Comparison of ENCODE assay signal across 2 cellular contexts in the genomic region with DNA sequence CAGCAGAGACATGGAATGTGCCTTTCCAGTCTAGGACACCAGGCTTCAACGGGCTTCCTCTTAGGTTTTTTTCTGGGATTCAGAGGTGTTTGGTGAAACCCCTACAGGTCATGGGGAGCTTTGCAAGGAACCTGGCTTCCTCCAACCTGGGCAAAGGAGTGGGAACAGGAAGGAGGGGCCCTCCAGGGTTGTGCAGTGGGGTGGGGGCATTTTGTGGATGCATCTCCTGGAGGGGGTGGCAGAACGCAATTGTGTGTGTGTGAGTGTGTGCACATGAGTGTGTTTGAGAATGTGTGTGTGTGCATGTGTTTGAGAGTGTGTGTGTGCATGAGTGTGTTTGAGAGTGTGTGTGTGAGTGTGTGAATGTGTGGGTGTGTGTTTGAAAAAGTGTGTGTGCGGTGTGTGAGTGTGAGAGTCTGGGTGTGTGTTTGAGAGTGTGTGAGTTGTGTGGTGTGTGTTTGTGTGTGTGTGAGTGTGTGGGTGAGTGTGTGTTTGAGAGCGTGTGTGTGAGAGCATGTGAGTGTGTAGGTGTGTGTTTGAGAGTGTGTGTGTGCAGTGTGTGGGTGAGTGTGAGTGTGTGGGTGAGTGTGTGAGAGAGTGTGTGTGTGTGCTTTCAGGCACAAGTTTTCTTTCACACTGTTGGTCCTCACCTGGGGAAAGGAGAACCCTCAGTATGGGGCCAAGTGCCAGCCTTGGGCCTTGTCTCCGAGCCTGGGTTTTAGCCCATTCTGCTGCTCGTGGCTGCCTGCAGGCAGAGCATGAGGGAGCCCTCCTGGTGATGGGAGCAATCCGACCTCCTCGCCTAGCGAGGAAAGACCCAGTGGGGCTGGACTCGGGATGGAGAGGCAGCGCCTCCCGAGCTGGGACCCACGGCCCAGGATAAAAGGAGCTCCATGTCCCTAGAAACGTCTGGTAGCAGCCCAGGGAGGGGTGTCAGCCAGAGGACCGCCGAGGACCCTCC.
TF ChIP-seq lines count a peak whose summit lies in the region.

No MANE protein-coding gene starts in this region.

TF ChIP-seq in IMR-90, 13 proteins besides CTCF, POLR2A, EP300 and RAD21:
- TF ChIP-seq, protein P1, sequence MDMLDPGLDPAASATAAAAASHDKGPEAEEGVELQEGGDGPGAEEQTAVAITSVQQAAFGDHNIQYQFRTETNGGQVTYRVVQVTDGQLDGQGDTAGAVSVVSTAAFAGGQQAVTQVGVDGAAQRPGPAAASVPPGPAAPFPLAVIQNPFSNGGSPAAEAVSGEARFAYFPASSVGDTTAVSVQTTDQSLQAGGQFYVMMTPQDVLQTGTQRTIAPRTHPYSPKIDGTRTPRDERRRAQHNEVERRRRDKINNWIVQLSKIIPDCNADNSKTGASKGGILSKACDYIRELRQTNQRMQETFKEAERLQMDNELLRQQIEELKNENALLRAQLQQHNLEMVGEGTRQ (IDR thresholded peaks at IDR 0.05; ENCODE audit: low read depth, low read length) = no peak
- TF ChIP-seq MXI1 (IDR thresholded peaks at IDR 0.05; ENCODE audit: borderline replicate concordance, low read depth, low read length) = no peak
- TF ChIP-seq BHLHE40 (IDR thresholded peaks at IDR 0.05; ENCODE audit: low read depth, low read length) = no peak
- TF ChIP-seq, protein P2, sequence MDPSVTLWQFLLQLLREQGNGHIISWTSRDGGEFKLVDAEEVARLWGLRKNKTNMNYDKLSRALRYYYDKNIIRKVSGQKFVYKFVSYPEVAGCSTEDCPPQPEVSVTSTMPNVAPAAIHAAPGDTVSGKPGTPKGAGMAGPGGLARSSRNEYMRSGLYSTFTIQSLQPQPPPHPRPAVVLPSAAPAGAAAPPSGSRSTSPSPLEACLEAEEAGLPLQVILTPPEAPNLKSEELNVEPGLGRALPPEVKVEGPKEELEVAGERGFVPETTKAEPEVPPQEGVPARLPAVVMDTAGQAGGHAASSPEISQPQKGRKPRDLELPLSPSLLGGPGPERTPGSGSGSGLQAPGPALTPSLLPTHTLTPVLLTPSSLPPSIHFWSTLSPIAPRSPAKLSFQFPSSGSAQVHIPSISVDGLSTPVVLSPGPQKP (IDR thresholded peaks at IDR 0.05; ENCODE audit: borderline replicate concordance, low read depth, low read length) = no peak
- TF ChIP-seq NFE2L2 (IDR thresholded peaks at IDR 0.05; ENCODE audit: low read depth, low read length) = no peak
- TF ChIP-seq SMC3 (IDR thresholded peaks at IDR 0.05; ENCODE audit: low read depth, low read length) = no peak
- TF ChIP-seq CHD1 (IDR thresholded peaks at IDR 0.05; ENCODE audit: low read depth, low read length) = no peak
- no peak for TF ChIP-seq CEBPB (IDR thresholded peaks at IDR 0.05; ENCODE audit: low read depth, low read length)
- TF ChIP-seq FOS (IDR thresholded peaks at IDR 0.05; ENCODE audit: low read depth, low read length) = no peak
- no peak for TF ChIP-seq MAFK (IDR thresholded peaks at IDR 0.05; ENCODE audit: low read depth, low read length)
- TF ChIP-seq MAZ (IDR thresholded peaks at IDR 0.05; ENCODE audit: borderline replicate concordance, low read depth, low read length) = no peak
- no peak for TF ChIP-seq RCOR1 (IDR thresholded peaks at IDR 0.05; ENCODE audit: insufficient replicate concordance, low read length)
- no peak for TF ChIP-seq RFX5 (IDR thresholded peaks at IDR 0.05; ENCODE audit: low read depth, low read length)

TF ChIP-seq in neural cell, 6 proteins besides CTCF, POLR2A, EP300 and RAD21:
- TF ChIP-seq MXI1 (conservative IDR thresholded peaks at IDR 0.05; ENCODE audit: poor library complexity, severe bottlenecking) (no peak), POLR2AphosphoS5 (IDR thresholded peaks at IDR 0.05) (no peak), SMC3 (conservative IDR thresholded peaks at IDR 0.05; ENCODE audit: poor library complexity) (no peak), EZH2 (IDR thresholded peaks at IDR 0.05; ENCODE audit: borderline replicate concordance, insufficient read depth, low read length, poor library complexity, severe bottlenecking) (no peak), TAF1 (IDR thresholded peaks at IDR 0.05; ENCODE audit: low read depth) (no peak)
- TF ChIP-seq, protein P3, sequence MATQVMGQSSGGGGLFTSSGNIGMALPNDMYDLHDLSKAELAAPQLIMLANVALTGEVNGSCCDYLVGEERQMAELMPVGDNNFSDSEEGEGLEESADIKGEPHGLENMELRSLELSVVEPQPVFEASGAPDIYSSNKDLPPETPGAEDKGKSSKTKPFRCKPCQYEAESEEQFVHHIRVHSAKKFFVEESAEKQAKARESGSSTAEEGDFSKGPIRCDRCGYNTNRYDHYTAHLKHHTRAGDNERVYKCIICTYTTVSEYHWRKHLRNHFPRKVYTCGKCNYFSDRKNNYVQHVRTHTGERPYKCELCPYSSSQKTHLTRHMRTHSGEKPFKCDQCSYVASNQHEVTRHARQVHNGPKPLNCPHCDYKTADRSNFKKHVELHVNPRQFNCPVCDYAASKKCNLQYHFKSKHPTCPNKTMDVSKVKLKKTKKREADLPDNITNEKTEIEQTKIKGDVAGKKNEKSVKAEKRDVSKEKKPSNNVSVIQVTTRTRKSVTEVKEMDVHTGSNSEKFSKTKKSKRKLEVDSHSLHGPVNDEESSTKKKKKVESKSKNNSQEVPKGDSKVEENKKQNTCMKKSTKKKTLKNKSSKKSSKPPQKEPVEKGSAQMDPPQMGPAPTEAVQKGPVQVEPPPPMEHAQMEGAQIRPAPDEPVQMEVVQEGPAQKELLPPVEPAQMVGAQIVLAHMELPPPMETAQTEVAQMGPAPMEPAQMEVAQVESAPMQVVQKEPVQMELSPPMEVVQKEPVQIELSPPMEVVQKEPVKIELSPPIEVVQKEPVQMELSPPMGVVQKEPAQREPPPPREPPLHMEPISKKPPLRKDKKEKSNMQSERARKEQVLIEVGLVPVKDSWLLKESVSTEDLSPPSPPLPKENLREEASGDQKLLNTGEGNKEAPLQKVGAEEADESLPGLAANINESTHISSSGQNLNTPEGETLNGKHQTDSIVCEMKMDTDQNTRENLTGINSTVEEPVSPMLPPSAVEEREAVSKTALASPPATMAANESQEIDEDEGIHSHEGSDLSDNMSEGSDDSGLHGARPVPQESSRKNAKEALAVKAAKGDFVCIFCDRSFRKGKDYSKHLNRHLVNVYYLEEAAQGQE (IDR thresholded peaks at IDR 0.05; ENCODE audit: borderline replicate concordance) = no peak
